Comparison of ENCODE assay signal across 1 cellular context in the genomic region with DNA sequence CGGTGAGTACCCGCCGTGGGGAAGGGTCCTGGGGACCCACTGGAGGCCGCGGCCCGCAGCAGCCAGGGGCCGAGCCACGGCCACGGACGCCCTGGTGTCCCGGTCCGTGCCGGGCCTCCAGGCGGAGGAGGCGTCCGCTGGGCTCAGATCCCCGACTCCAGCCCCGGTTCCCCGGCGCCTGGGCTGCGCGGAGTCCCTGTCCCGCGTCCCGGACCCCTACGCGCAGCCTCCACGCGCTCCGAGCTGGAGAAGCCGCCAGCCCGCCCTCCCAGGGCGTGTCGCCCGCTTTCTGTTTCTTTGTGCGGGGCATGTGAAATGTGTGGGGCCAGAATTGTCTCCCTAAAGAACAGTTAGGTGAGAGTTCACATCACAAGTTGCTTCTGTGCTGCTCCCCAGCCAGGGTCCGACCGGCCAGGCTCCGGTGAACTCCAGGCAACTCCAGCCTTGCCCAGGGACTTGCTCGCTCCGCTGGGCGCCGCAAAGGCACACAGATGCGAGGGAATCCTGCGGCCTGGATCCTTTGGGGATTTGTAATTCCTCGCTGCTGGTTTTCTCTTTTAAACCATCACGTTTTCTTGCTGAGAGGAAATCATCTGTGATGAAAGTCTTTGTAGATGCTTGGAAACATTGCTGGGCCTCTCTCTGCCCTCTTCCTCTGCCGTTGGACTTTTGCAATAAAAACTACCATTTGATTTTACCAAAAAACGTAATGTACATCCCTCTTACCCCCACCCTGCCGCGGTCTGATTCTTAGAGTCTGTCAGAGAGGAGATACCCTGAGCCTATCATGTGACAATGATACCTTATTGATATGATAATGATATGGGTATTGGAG.
TF ChIP-seq lines count a peak whose summit lies in the region.

No MANE protein-coding gene starts in this region.

TF ChIP-seq in HepG2, 621 proteins besides CTCF, POLR2A, EP300 and RAD21 (continued from another document):
- TF ChIP-seq, protein P1, sequence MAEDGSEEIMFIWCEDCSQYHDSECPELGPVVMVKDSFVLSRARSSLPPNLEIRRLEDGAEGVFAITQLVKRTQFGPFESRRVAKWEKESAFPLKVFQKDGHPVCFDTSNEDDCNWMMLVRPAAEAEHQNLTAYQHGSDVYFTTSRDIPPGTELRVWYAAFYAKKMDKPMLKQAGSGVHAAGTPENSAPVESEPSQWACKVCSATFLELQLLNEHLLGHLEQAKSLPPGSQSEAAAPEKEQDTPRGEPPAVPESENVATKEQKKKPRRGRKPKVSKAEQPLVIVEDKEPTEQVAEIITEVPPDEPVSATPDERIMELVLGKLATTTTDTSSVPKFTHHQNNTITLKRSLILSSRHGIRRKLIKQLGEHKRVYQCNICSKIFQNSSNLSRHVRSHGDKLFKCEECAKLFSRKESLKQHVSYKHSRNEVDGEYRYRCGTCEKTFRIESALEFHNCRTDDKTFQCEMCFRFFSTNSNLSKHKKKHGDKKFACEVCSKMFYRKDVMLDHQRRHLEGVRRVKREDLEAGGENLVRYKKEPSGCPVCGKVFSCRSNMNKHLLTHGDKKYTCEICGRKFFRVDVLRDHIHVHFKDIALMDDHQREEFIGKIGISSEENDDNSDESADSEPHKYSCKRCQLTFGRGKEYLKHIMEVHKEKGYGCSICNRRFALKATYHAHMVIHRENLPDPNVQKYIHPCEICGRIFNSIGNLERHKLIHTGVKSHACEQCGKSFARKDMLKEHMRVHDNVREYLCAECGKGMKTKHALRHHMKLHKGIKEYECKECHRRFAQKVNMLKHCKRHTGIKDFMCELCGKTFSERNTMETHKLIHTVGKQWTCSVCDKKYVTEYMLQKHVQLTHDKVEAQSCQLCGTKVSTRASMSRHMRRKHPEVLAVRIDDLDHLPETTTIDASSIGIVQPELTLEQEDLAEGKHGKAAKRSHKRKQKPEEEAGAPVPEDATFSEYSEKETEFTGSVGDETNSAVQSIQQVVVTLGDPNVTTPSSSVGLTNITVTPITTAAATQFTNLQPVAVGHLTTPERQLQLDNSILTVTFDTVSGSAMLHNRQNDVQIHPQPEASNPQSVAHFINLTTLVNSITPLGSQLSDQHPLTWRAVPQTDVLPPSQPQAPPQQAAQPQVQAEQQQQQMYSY (CRISPR knock-in tag; IDR thresholded peaks at IDR 0.05), result no peak
- TF ChIP-seq NR2F1 (CRISPR knock-in tag; IDR thresholded peaks at IDR 0.05), result no peak
- TF ChIP-seq STAG1 (CRISPR knock-in tag; IDR thresholded peaks at IDR 0.05), result no peak
- TF ChIP-seq, protein P2, sequence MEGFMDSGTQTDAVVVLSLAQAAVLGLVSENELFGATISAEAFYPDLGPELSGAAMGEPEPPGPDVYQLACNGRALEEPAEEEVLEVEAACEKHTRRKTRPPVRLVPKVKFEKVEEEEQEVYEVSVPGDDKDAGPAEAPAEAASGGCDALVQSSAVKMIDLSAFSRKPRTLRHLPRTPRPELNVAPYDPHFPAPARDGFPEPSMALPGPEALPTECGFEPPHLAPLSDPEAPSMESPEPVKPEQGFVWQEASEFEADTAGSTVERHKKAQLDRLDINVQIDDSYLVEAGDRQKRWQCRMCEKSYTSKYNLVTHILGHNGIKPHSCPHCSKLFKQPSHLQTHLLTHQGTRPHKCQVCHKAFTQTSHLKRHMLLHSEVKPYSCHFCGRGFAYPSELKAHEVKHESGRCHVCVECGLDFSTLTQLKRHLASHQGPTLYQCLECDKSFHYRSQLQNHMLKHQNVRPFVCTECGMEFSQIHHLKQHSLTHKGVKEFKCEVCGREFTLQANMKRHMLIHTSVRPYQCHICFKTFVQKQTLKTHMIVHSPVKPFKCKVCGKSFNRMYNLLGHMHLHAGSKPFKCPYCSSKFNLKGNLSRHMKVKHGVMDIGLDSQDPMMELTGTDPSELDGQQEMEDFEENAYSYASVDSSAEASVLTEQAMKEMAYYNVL (CRISPR knock-in tag; IDR thresholded peaks at IDR 0.05; ENCODE audit: borderline replicate concordance), result no peak
- TF ChIP-seq, protein P3, sequence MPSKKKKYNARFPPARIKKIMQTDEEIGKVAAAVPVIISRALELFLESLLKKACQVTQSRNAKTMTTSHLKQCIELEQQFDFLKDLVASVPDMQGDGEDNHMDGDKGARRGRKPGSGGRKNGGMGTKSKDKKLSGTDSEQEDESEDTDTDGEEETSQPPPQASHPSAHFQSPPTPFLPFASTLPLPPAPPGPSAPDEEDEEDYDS (CRISPR knock-in tag; IDR thresholded peaks at IDR 0.05), result no peak
- no peak for TF ChIP-seq ZNF616 (CRISPR knock-in tag; IDR thresholded peaks at IDR 0.05; ENCODE audit: low read depth)
- TF ChIP-seq, protein P4, sequence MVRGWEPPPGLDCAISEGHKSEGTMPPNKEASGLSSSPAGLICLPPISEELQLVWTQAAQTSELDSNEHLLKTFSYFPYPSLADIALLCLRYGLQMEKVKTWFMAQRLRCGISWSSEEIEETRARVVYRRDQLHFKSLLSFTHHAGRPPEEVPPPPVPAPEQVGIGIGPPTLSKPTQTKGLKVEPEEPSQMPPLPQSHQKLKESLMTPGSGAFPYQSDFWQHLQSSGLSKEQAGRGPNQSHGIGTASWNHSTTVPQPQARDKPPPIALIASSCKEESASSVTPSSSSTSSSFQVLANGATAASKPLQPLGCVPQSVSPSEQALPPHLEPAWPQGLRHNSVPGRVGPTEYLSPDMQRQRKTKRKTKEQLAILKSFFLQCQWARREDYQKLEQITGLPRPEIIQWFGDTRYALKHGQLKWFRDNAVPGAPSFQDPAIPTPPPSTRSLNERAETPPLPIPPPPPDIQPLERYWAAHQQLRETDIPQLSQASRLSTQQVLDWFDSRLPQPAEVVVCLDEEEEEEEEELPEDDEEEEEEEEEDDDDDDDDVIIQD (CRISPR knock-in tag; IDR thresholded peaks at IDR 0.05; ENCODE audit: low read depth), result no peak
TF ChIP-seq in HepG2: peak in this region for 0.
